ENCODE assay signal across 8 cellular contexts in genomic region chr2:237677951-237678481, GRCh38. TPM values are rescaled to one million over a fixed set of nuclear protein-coding genes. Genes with fewer than 3 reads are reported as not detected.
A peak's percentile ranks its signal among the peaks of the same experiment; 100 is the strongest.
DNase-seq lines count a peak whose midpoint lies in the region; ATAC-seq and TF ChIP-seq lines count a peak whose summit lies in the region.

No MANE protein-coding gene starts in this region.

- peaks cover 41% of the 10 kb centered on the region for H3K4me1 Mint-ChIP-seq in WTC11

- CTCF ChIA-PET in WTC11 (lab: Charles Lee), result interaction anchor here (0.7 to 2.6 kb wide), 5 partner anchors 9 to 256 kb away, joined by 3 to 9 read pairs (median 5); no protein-coding TSS in a partner anchor

- in situ Hi-C loops in GM23248 (cut with MboI), result loop anchor here (10.0 kb wide), 1 partner anchor 67 kb away; no protein-coding TSS in a partner anchor

- POLR2A ChIA-PET in WTC11 (lab: Charles Lee), result no interaction called here

- DNase-seq in GM23248 (peak; percentile 87), WTC11 (ENCODE audit: low spot score) (no peak), right cardiac atrium (peak in 1 of 3 donors; percentile 54), activated gamma-delta T cell (lab: John Stamatoyannopoulos, UW) (no peak), cerebellar cortex (ENCODE audit: low spot score) (no peak)
- DNase-seq in stimulated activated naive CD4-positive, alpha-beta T cell treated with Interleukin-2 at 50 U/mL for 16 hours (lab: John Stamatoyannopoulos, UW), result no peak

- H3K9me3 ChIP-seq in GM23248 (ENCODE audit: low read depth) (no peaks in the 10 kb centered on the region), right cardiac atrium (ENCODE audit: control insufficient read depth, low read length) (no peaks in the 10 kb centered on the region), skeletal muscle satellite cell (replicated peaks; ENCODE audit: low read length) (no peaks in the 10 kb centered on the region)

- H3K9me2 ChIP-seq in GM23248 (ENCODE audit: insufficient read depth), result no peaks in the 10 kb centered on the region

- no peaks in the 10 kb centered on the region for H3K9me3 Mint-ChIP-seq in WTC11

- H3K27ac ChIP-seq in GM23248 (peak overlapping the region; percentile 78), right cardiac atrium (ENCODE audit: low read length) (peak overlapping the region; percentile 98)

- no peak overlapping the region for H3K27ac Mint-ChIP-seq in WTC11

- H3K9ac ChIP-seq in GM23248, result peak overlapping the region; percentile 62
- peak overlapping the region; percentile 33 for H3K9ac ChIP-seq in skeletal muscle satellite cell (ENCODE audit: low read depth, low read length)

- H3K36me3 ChIP-seq in GM23248 (ENCODE audit: low read depth), result no peaks in the 10 kb centered on the region
- H3K36me3 ChIP-seq in skeletal muscle satellite cell (ENCODE audit: insufficient read depth, low read length), result no peaks in the 10 kb centered on the region

- H2AFZ ChIP-seq in GM23248, result no peak overlapping the region

- H3F3A ChIP-seq in GM23248 (ENCODE audit: insufficient read depth), result peaks cover 33% of the 10 kb centered on the region

- H3K4me2 ChIP-seq in GM23248 (ENCODE audit: unreplicated experiment) (peak overlapping the region; percentile 82), skeletal muscle satellite cell (ENCODE audit: low read length) (peak overlapping the region; percentile 34)

- no peak for ATAC-seq in WTC11
- ATAC-seq in right cardiac atrium, result peak; percentile 62 to 77
- ATAC-seq in GM18511 (IDR thresholded peaks at IDR 0.05; ENCODE audit: unreplicated experiment), result no peak

- H3K27me3 ChIP-seq in GM23248 (replicated peaks; ENCODE audit: insufficient read depth) (no peaks in the 10 kb centered on the region), right cardiac atrium (ENCODE audit: control insufficient read depth, insufficient read depth) (no peaks in the 10 kb centered on the region), skeletal muscle satellite cell (ENCODE audit: control insufficient read depth, insufficient read depth, low read length) (no peaks in the 10 kb centered on the region)

- no peaks in the 10 kb centered on the region for H3K36me3 Mint-ChIP-seq in WTC11

- H3K27me3 Mint-ChIP-seq in WTC11 (ENCODE audit: low read depth), result no peaks in the 10 kb centered on the region

- peak overlapping the region; percentile 42; the same call in 1 of the 2 replicates for H3K4me3 ChIP-seq in GM23248
- H3K4me3 ChIP-seq in right cardiac atrium (ENCODE audit: low read length), result no peak overlapping the region
- H3K4me3 ChIP-seq in skeletal muscle satellite cell (ENCODE audit: low read length), result no peak overlapping the region

- no peaks in the 10 kb centered on the region for H4K20me1 ChIP-seq in GM23248 (ENCODE audit: insufficient read depth)

- H3K79me2 ChIP-seq in GM23248 (ENCODE audit: insufficient read depth), result peaks cover 22% of the 10 kb centered on the region

- TF ChIP-seq CTCF in WTC11 (IDR thresholded peaks at IDR 0.05), result no peak

- H3K4me1 ChIP-seq in GM23248 (ENCODE audit: insufficient read depth) (peaks cover 40% of the 10 kb centered on the region), right cardiac atrium (ENCODE audit: control insufficient read depth, insufficient read depth, low read length) (peaks cover 22% of the 10 kb centered on the region), skeletal muscle satellite cell (ENCODE audit: control insufficient read depth, insufficient read depth, low read length) (peaks cover 44% of the 10 kb centered on the region)

- no peak overlapping the region for H3K4me3 Mint-ChIP-seq in WTC11

- WGBS in GM23248 (ENCODE audit: low coverage in 1 of 2, low lambda C conversion rate in 2 of 2, missing lambda C conversion rate in 2 of 2), 2 experiments, result 15 to 19% methylated on average over 7 of the region's 7 CpGs
- 20% methylated on average over 7 of the region's 7 CpGs for WGBS in right cardiac atrium

- intact Hi-C loops in right cardiac atrium (cut with DNase I), result loop anchor here in 1 of 4 donors (10.0 kb wide), 1 partner anchor 93 kb away; no protein-coding TSS in a partner anchor

TF ChIP-seq in WTC11, 78 proteins besides CTCF, POLR2A, EP300 and RAD21:
- TF ChIP-seq ZNF423 (CRISPR knock-in tag; IDR thresholded peaks at IDR 0.05) (peak; percentile 34; the same call in 1 of the 2 replicates), MXD4 (CRISPR knock-in tag; IDR thresholded peaks at IDR 0.05; ENCODE audit: borderline replicate concordance) (no peak)

RNA-seq across cellular contexts. Expression of gene LRRFIP1, which starts 50.6 kb away (rescaled TPM):
- 56.8 and 84.4 TPM in 2 replicates for total RNA-seq in GM23248 (2014; rRNA removed; shearing (Covaris generic))
- polyA plus RNA-seq in GM23248 (2016; fragmentation: Nextera tagmentation; extraction: Ambion mirVana) (149 and 159 TPM in 2 replicates), right cardiac atrium (61.9 TPM)
- total RNA-seq in WTC11 (2021) (70.6 to 88.4 TPM (median 71.2 TPM) in 3 replicates), right cardiac atrium (100 to 1,000 TPM in 1 of 4 donors, 10 to 100 TPM in 3; 85.6 to 106 (median 87.8) TPM)
- total RNA-seq in skeletal muscle satellite cell (2012; rRNA removed), result 41.6 and 46.3 TPM in 2 replicates

Comparison
In these comparisons a context has a peak if more than half of its experiments do, and no peak if none do; other contexts are left out.
1. ATAC-seq: peak in right cardiac atrium (2 of 2); none in WTC11 (single experiment) and GM18511 (single experiment).